9 cellular contexts compared by ENCODE assay signal in the genomic region with DNA sequence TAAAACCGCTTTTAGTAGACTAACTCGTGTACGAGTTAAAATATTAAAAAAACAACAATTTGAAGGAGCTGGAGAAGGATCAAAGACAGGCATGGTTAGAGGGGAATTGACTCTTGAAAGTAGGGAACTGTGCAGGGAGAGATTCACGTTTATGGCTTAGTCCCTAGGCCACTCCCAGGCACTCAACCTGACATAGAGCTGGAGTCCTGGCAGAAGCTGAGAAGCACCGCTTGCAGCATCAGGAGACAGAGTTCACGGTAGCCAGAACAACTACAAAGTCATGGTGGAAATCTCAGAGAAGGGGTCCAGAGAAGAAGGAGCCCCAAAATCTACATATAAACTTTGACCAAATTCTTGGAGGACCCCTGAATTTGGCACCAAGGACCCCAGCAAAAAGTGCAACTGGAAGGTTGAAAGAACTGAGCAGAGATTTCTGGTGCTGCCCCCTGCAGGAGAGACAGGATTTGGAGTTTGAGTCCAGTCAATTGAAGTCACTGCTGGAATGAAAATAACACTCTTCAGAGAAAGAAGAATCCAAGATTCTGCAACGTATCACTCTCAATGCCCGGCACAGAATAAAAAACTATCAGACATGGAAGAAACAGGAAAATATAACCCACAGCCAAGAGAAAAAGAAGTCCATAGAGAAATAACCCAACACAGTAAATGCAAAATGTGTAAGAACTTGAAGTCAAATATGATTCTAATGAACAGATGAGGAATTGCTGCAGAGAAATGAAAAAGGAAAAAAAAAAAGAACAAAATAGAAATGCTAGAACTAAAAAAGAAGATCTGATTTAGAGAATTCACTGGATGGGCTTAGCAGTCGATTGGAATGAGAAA.
A peak's percentile ranks its signal among the peaks of the same experiment; 100 is the strongest.
DNase-seq lines count a peak whose midpoint lies in the region; ATAC-seq, FAIRE-seq and TF ChIP-seq lines count a peak whose summit lies in the region.
"Had no signal": no experiment of that assay in that cellular context is flagged by ENCODE, and none has a peak within 500 bp of the region (broad histone marks: within the 10 kb centered on the region; RNA-seq: fewer than 3 reads in every experiment).

No MANE protein-coding gene starts in this region.

- H3K36me3 Mint-ChIP-seq in HFFc6 (ENCODE audit: low read depth) = no peaks in the 10 kb centered on the region

- H3K27me3 Mint-ChIP-seq in HFFc6 (ENCODE audit: insufficient read depth) = peaks cover 18% of the 10 kb centered on the region

- no peaks in the 10 kb centered on the region for H3K79me2 ChIP-seq in keratinocyte (ENCODE audit: control insufficient read depth, insufficient read depth, low read length)

- H3K4me3 ChIP-seq in keratinocyte (ENCODE audit: control insufficient read depth in 2 of 3, extremely low read depth in 1 of 3, insufficient read depth in 2 of 3, low read depth in 1 of 3, low read length in 3 of 3) = peak overlapping the region; percentile 8 to 52 (median 33)

- no peaks in the 10 kb centered on the region for H3K4me1 ChIP-seq in keratinocyte (ENCODE audit: control insufficient read depth, extremely low read depth, insufficient read depth, low read length)

- DNase-seq in COLO829 (ENCODE audit: low spot score) (peak; percentile 52), HFFc6 (peak; percentile 25), keratinocyte (ENCODE audit: low read depth, low spot score) (no peak), SW480 (ENCODE audit: low spot score) (no peak), H4 (ENCODE audit: low spot score) (no peak)
- peak; percentile 5 for DNase-seq in activated CD4-positive, alpha-beta T cell treated with anti-CD3 and anti-CD28 coated beads, Interleukin-2, amount 50 U/mL, for 1 hour
- DNase-seq in central memory CD4-positive, alpha-beta T cell = no peak

- dilution Hi-C loops in keratinocyte (cut with MboI; ENCODE audit: extremely low pct_ligation_motif_present, low sequenced_read_pairs) = no loop called here

- peaks cover 18% of the 10 kb centered on the region for H3K27me3 ChIP-seq in keratinocyte (ENCODE audit: control insufficient read depth, extremely low read depth, insufficient read depth, low read length)
- H3K27me3 ChIP-seq: neutrophil had no signal

- H3K4me2 ChIP-seq in keratinocyte (ENCODE audit: control insufficient read depth, extremely low read depth, insufficient read depth, low read depth, low read length) = peak overlapping the region; percentile 61

- no peak overlapping the region for H3K27ac ChIP-seq in keratinocyte (ENCODE audit: control insufficient read depth, insufficient read depth, low read length)
- H3K27ac ChIP-seq: neutrophil had no signal

- H3K36me3 ChIP-seq in keratinocyte (ENCODE audit: control insufficient read depth in 2 of 2, extremely low read depth in 1 of 2, insufficient read depth in 2 of 2, low read length in 2 of 2) = no peaks in the 10 kb centered on the region
- H3K36me3 ChIP-seq: neutrophil had no signal

- H4K20me1 ChIP-seq in keratinocyte (ENCODE audit: control insufficient read depth, extremely low read depth, insufficient read depth, low read length) = no peaks in the 10 kb centered on the region

- no peak overlapping the region; the same call in 1 of the 2 replicates for H3K4me3 Mint-ChIP-seq in HFFc6

- H3K27ac Mint-ChIP-seq in HFFc6 = no peak overlapping the region

- no peak for ATAC-seq in HG03378 (IDR thresholded peaks at IDR 0.05; ENCODE audit: unreplicated experiment)

- peak overlapping the region; percentile 51 for H2AFZ ChIP-seq in keratinocyte (ENCODE audit: control insufficient read depth, low read length)

- H3K9me3 Mint-ChIP-seq in HFFc6 = no peaks in the 10 kb centered on the region

- TF ChIP-seq CTCF in HFFc6 (IDR thresholded peaks at IDR 0.05) = peak; percentile 89
- peak; percentile 65 to 76 (median 75) for TF ChIP-seq CTCF in keratinocyte (optimal IDR thresholded peaks at IDR 0.05 in 1 of 3, IDR thresholded peaks at IDR 0.05 in 1 of 3, conservative IDR thresholded peaks at IDR 0.05 in 1 of 3; ENCODE audit: extremely low read depth in 1 of 3, insufficient read depth in 2 of 3, low read length in 3 of 3)

- H3K9me1 ChIP-seq in keratinocyte (ENCODE audit: control insufficient read depth, extremely low read depth, insufficient read depth, low read length) = no peaks in the 10 kb centered on the region

- no peaks in the 10 kb centered on the region for H3K9me3 ChIP-seq in keratinocyte (ENCODE audit: control insufficient read depth, low read depth, low read length)
- H3K9me3 ChIP-seq: neutrophil had no signal

- FAIRE-seq in keratinocyte (lab: Jason Lieb, UNC) = peak; percentile 81

- H3K9ac ChIP-seq in keratinocyte (ENCODE audit: control insufficient read depth, extremely low read depth, insufficient read depth, low read length) = no peak overlapping the region

- no peaks in the 10 kb centered on the region for H3K4me1 Mint-ChIP-seq in HFFc6 (ENCODE audit: low read depth)

Comparison
In these comparisons a context has a peak if more than half of its experiments do, and no peak if none do; other contexts are left out.
1. DNase-seq: peak in COLO829 (single experiment), HFFc6 (single experiment) and activated CD4-positive, alpha-beta T cell treated with anti-CD3 and anti-CD28 coated beads, Interleukin-2, amount 50 U/mL, for 1 hour (single experiment); none in keratinocyte (single experiment), central memory CD4-positive, alpha-beta T cell (single experiment), SW480 (single experiment) and H4 (single experiment).